In genomic region chr6:34484391-34484790, GRCh38 we compare ENCODE assay signal across 19 cellular contexts. TPM values are rescaled to one million over a fixed set of nuclear protein-coding genes. Genes with fewer than 3 reads are reported as not detected.
DNase-seq lines count a peak whose midpoint lies in the region; ATAC-seq lines count a peak whose summit lies in the region.
"Had no signal": no experiment of that assay in that cellular context is flagged by ENCODE, and none has a peak within 500 bp of the region (broad histone marks: within the 10 kb centered on the region; RNA-seq: fewer than 3 reads in every experiment).

No MANE protein-coding gene starts in this region.

- no peaks in the 10 kb centered on the region for H4K20me1 ChIP-seq in Karpas-422 (ENCODE audit: insufficient read depth, low read depth, low read length)

- peak; percentile 62 to 63 for ATAC-seq in activated CD4-positive, CD25-positive, alpha-beta regulatory T cell treated with anti-CD3 and anti-CD28 coated beads, Interleukin-2, amount 50 U/mL, for 24 hours
- ATAC-seq in T-helper 17 cell, result no peak
- no peak for ATAC-seq in GM19023 (IDR thresholded peaks at IDR 0.05; ENCODE audit: unreplicated experiment)
- ATAC-seq: right cardiac atrium, Right ventricle myocardium inferior had no signal

- H3K27ac Mint-ChIP-seq in CD4-positive, alpha-beta memory T cell, result peak overlapping the region in 4 of 7 donors; percentile 15 to 68 (median 42)
- peak overlapping the region; percentile 91 for H3K27ac Mint-ChIP-seq in T-helper 17 cell

- H3K36me3 Mint-ChIP-seq in CD4-positive, alpha-beta memory T cell, result no peaks in the 10 kb centered on the region
- H3K36me3 Mint-ChIP-seq in T-helper 17 cell (ENCODE audit: low read depth), result no peaks in the 10 kb centered on the region
- H3K36me3 Mint-ChIP-seq: naive B cell had no signal

- H3K9me3 ChIP-seq in CD4-positive, alpha-beta memory T cell (ENCODE audit: control insufficient read depth in 1 of 2, low read length in 2 of 2), result no peaks in the 10 kb centered on the region
- H3K9me3 ChIP-seq in T-helper 17 cell (ENCODE audit: control insufficient read depth, low read length, poor library complexity, severe bottlenecking), result no peaks in the 10 kb centered on the region
- no peaks in the 10 kb centered on the region for H3K9me3 ChIP-seq in effector memory CD4-positive, alpha-beta T cell (ENCODE audit: control insufficient read depth, low read length)
- H3K9me3 ChIP-seq in Karpas-422 (ENCODE audit: low read length), result no peaks in the 10 kb centered on the region
- H3K9me3 ChIP-seq: ovary, vagina had no signal

- H3K4me2 ChIP-seq in Karpas-422 (ENCODE audit: low read depth, low read length, poor library complexity, severe bottlenecking), result no peak overlapping the region

- no peak for DNase-seq in activated CD4-positive, CD25-positive, alpha-beta regulatory T cell treated with anti-CD3 and anti-CD28 coated beads, Interleukin-2, amount 50 U/mL, for 72 hours
- DNase-seq in CD4-positive, alpha-beta memory T cell, result no peak
- DNase-seq in T-helper 17 cell (no peak), epithelial cell of prostate (ENCODE audit: low read depth, low spot score) (no peak), Karpas-422 (no peak)
- DNase-seq in effector memory CD4-positive, alpha-beta T cell, result no peak
- DNase-seq: 8988T, AML-193, EL, NCI-H2107, NCI-H526, ovary, right cardiac atrium, SW 1271 had no signal

- no peak overlapping the region for H3K9ac ChIP-seq in Karpas-422 (ENCODE audit: low read length)

- H2AFZ ChIP-seq in Karpas-422 (ENCODE audit: low read length), result no peak overlapping the region

- POLR2A ChIA-PET in CD4-positive, alpha-beta memory T cell (lab: Charles Lee; ENCODE audit: partially characterized antibody), result no interaction called here

- no peaks in the 10 kb centered on the region for H3K27me3 Mint-ChIP-seq in CD4-positive, alpha-beta memory T cell
- H3K27me3 Mint-ChIP-seq in T-helper 17 cell, result no peaks in the 10 kb centered on the region

- peak overlapping the region in 1 of 8 donors; percentile 75 for H3K4me3 Mint-ChIP-seq in CD4-positive, alpha-beta memory T cell
- peak overlapping the region; percentile 81 for H3K4me3 Mint-ChIP-seq in T-helper 17 cell

- no peaks in the 10 kb centered on the region for H3K9me2 ChIP-seq in Karpas-422 (replicated peaks; ENCODE audit: insufficient read depth, low read length)

- intact Hi-C loops in CD4-positive, alpha-beta memory T cell (cut with micrococcal nuclease), result no loop called here

- no peak overlapping the region for H3K27ac ChIP-seq in CD4-positive, alpha-beta memory T cell (ENCODE audit: low read depth, low read length)
- H3K27ac ChIP-seq in epithelial cell of prostate, result peak overlapping the region; percentile 38
- H3K27ac ChIP-seq in effector memory CD4-positive, alpha-beta T cell (ENCODE audit: insufficient read depth, low read length, poor library complexity, severe bottlenecking), result no peak overlapping the region
- no peak overlapping the region for H3K27ac ChIP-seq in Karpas-422 (ENCODE audit: low read length)
- H3K27ac ChIP-seq: ovary, vagina had no signal

- no peak overlapping the region for H3K4me3 ChIP-seq in CD4-positive, alpha-beta memory T cell (ENCODE audit: low read length in 2 of 2)
- no peak overlapping the region for H3K4me3 ChIP-seq in effector memory CD4-positive, alpha-beta T cell (ENCODE audit: insufficient read depth, low read depth, low read length, poor library complexity, severe bottlenecking)
- no peak overlapping the region for H3K4me3 ChIP-seq in Karpas-422 (ENCODE audit: low read length)
- H3K4me3 ChIP-seq: ovary, vagina had no signal

- no peaks in the 10 kb centered on the region for H3K79me2 ChIP-seq in Karpas-422 (ENCODE audit: low read length)

- peaks cover 34% of the 10 kb centered on the region for H3K4me1 ChIP-seq in CD4-positive, alpha-beta memory T cell (ENCODE audit: insufficient read depth, low read length)
- peaks cover 14% of the 10 kb centered on the region for H3K4me1 ChIP-seq in effector memory CD4-positive, alpha-beta T cell (ENCODE audit: control insufficient read depth, insufficient read depth, low read length, poor library complexity, severe bottlenecking)
- no peaks in the 10 kb centered on the region for H3K4me1 ChIP-seq in Karpas-422 (ENCODE audit: low read length)
- H3K4me1 ChIP-seq: vagina had no signal

- CTCF ChIA-PET in CD4-positive, alpha-beta memory T cell (lab: Charles Lee; ENCODE audit: partially characterized antibody), result no interaction called here

- no peaks in the 10 kb centered on the region for H3K9me3 Mint-ChIP-seq in CD4-positive, alpha-beta memory T cell
- H3K9me3 Mint-ChIP-seq: naive B cell had no signal

- no peaks in the 10 kb centered on the region for H3K36me3 ChIP-seq in CD4-positive, alpha-beta memory T cell (ENCODE audit: insufficient read depth, low read length)
- H3K36me3 ChIP-seq in effector memory CD4-positive, alpha-beta T cell (ENCODE audit: control insufficient read depth, insufficient read depth, low read length), result no peaks in the 10 kb centered on the region
- no peaks in the 10 kb centered on the region for H3K36me3 ChIP-seq in Karpas-422 (ENCODE audit: insufficient read depth, low read length)
- H3K36me3 ChIP-seq: ovary, vagina had no signal

- no peaks in the 10 kb centered on the region for H3K27me3 ChIP-seq in CD4-positive, alpha-beta memory T cell (ENCODE audit: insufficient read depth, low read length)
- H3K27me3 ChIP-seq in effector memory CD4-positive, alpha-beta T cell (replicated peaks; ENCODE audit: control insufficient read depth, insufficient read depth, low read length, poor library complexity, severe bottlenecking), result no peaks in the 10 kb centered on the region
- H3K27me3 ChIP-seq in Karpas-422 (ENCODE audit: low read length), result no peaks in the 10 kb centered on the region
- H3K27me3 ChIP-seq: ovary, vagina had no signal

- peaks cover 22 to 42% (median 28%) of the 10 kb centered on the region in 4 donors for H3K4me1 Mint-ChIP-seq in CD4-positive, alpha-beta memory T cell
- peaks cover 25% of the 10 kb centered on the region for H3K4me1 Mint-ChIP-seq in T-helper 17 cell

RNA-seq across cellular contexts. Expression of gene PACSIN1, which starts 18.5 kb away (rescaled TPM):
- total RNA-seq in CD4-positive, alpha-beta memory T cell, result 1 to 10 TPM; 2.0 to 2.3 TPM
- polyA plus RNA-seq in CD4-positive, alpha-beta memory T cell, result under 1 TPM in 1 of 2 donors, not detected in 1; 0.92 TPM
- total RNA-seq in T-helper 17 cell, result under 1 TPM; 0.40 to 0.50 TPM
- total RNA-seq in Karpas-422 (2014; rRNA removed; shearing (Covaris generic); ENCODE audit: low replicate concordance), result not detected in 2 replicates

RNA-seq across cellular contexts. Expression of gene RPS10, which starts 58.5 kb away (rescaled TPM):
- 1,000 to 10,000 TPM; 2,689 to 2,757 TPM for total RNA-seq in CD4-positive, alpha-beta memory T cell
- polyA plus RNA-seq in CD4-positive, alpha-beta memory T cell, result 1,000 to 10,000 TPM; 1,588 to 1,682 TPM
- 1,000 to 10,000 TPM; 2,447 to 2,547 TPM for total RNA-seq in T-helper 17 cell
- total RNA-seq in Karpas-422 (2014; rRNA removed; shearing (Covaris generic); ENCODE audit: low replicate concordance), result 2,938 and 3,077 TPM in 2 replicates

Comparison
In these comparisons a context has a peak if more than half of its experiments do, and no peak if none do; other contexts are left out.
1. ATAC-seq: peak in activated CD4-positive, CD25-positive, alpha-beta regulatory T cell treated with anti-CD3 and anti-CD28 coated beads, Interleukin-2, amount 50 U/mL, for 24 hours (2 of 2); none in T-helper 17 cell (single experiment) and GM19023 (single experiment).